ENCODE assay signal across 11 cellular contexts in the genomic region with DNA sequence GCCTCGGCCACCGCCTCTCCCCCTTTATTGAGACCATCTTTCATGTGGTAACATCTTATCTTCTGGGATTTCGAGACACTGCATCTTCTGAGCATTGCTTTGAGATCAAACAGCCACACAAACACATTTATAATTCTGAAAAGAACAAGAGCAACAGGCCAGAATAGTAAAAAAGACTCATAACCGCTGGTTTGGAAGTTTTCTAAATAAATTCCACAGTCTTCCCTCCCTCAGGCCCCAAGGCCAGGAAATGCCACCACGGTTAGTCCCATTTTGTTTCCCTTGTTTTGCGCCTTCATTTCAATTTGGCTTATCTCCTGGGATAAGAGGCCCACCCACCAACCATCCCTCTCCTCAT. TPM values are rescaled to one million over a fixed set of nuclear protein-coding genes. Genes with fewer than 3 reads are reported as not detected.
DNase-seq lines count a peak whose midpoint lies in the region; ATAC-seq and TF ChIP-seq lines count a peak whose summit lies in the region.
"Had no signal": no experiment of that assay in that cellular context is flagged by ENCODE, and none has a peak within 500 bp of the region (broad histone marks: within the 10 kb centered on the region; RNA-seq: fewer than 3 reads in every experiment).

No MANE protein-coding gene starts in this region.

- H3K36me3 Mint-ChIP-seq in T-helper 2 cell treated with Interferon-gamma antibody and Interleukin-4, amounts not matched to agents 5 μg/mL and 100 μg/mL, for 36 hours (ENCODE audit: low read depth): peaks cover 47% of the 10 kb centered on the region
- peaks cover 35% of the 10 kb centered on the region for H3K36me3 Mint-ChIP-seq in activated naive CD8-positive, alpha-beta T cell treated with anti-CD3 and anti-CD28 coated beads for 36 hours

- peak overlapping the region; percentile 97 for H3K27ac Mint-ChIP-seq in T-helper 2 cell treated with Interferon-gamma antibody and Interleukin-4, amounts not matched to agents 5 μg/mL and 100 μg/mL, for 36 hours
- H3K27ac Mint-ChIP-seq in activated naive CD8-positive, alpha-beta T cell treated with anti-CD3 and anti-CD28 coated beads for 36 hours: peak overlapping the region; percentile 93

- peaks cover 62% of the 10 kb centered on the region for H3K4me1 Mint-ChIP-seq in T-helper 2 cell treated with Interferon-gamma antibody and Interleukin-4, amounts not matched to agents 5 μg/mL and 100 μg/mL, for 36 hours (ENCODE audit: low read depth)
- peaks cover 76% of the 10 kb centered on the region for H3K4me1 Mint-ChIP-seq in activated naive CD8-positive, alpha-beta T cell treated with anti-CD3 and anti-CD28 coated beads for 36 hours

- no peaks in the 10 kb centered on the region for H3K27me3 Mint-ChIP-seq in T-helper 2 cell treated with Interferon-gamma antibody and Interleukin-4, amounts not matched to agents 5 μg/mL and 100 μg/mL, for 36 hours (ENCODE audit: low read depth)
- H3K27me3 Mint-ChIP-seq in activated naive CD8-positive, alpha-beta T cell treated with anti-CD3 and anti-CD28 coated beads for 36 hours: no peaks in the 10 kb centered on the region

- H3K9ac ChIP-seq in subcutaneous abdominal adipose tissue (ENCODE audit: low read length in 5 of 5): peak overlapping the region in 2 of 5 donors; percentile 4 to 33

- H3K27me3 ChIP-seq in left lung (no peaks in the 10 kb centered on the region), subcutaneous abdominal adipose tissue (ENCODE audit: control insufficient read depth in 5 of 5, insufficient read depth in 4 of 5, low read length in 5 of 5) (no peaks in the 10 kb centered on the region)

- no peaks in the 10 kb centered on the region for H3K9me3 ChIP-seq in left lung
- H3K9me3 ChIP-seq in subcutaneous abdominal adipose tissue (ENCODE audit: control insufficient read depth in 5 of 5, low read length in 5 of 5): peaks cover 0 to 1% (median 0%) of the 10 kb centered on the region in 5 donors

- H3K36me3 ChIP-seq in left lung (peaks cover 0 to 58% of the 10 kb centered on the region in 2 donors), subcutaneous abdominal adipose tissue (ENCODE audit: control insufficient read depth in 5 of 5, insufficient read depth in 5 of 5, low read length in 5 of 5) (peaks cover 0 to 11% (median 2%) of the 10 kb centered on the region in 5 donors)

- peak overlapping the region; percentile 78 for H3K4me3 Mint-ChIP-seq in T-helper 2 cell treated with Interferon-gamma antibody and Interleukin-4, amounts not matched to agents 5 μg/mL and 100 μg/mL, for 36 hours
- H3K4me3 Mint-ChIP-seq in activated naive CD8-positive, alpha-beta T cell treated with anti-CD3 and anti-CD28 coated beads for 36 hours: peak overlapping the region; percentile 72

- TF ChIP-seq CTCF in left lung (IDR thresholded peaks at IDR 0.05): no peak
- TF ChIP-seq CTCF in GM13977 (IDR thresholded peaks at IDR 0.05; ENCODE audit: extremely low read depth, insufficient read depth, missing control alignments): no peak

- in situ Hi-C loops in GM13977 (cut with MboI; ENCODE audit: low pct_unique_long_range_greater_than_20kb, low sequenced_read_pairs, unreplicated experiment): no loop called here

- H3K27ac ChIP-seq in left lung (peak overlapping the region; percentile 45 to 63), subcutaneous abdominal adipose tissue (ENCODE audit: low read depth, low read length) (peak overlapping the region; percentile 32)

- intact Hi-C loops in left lung (cut with DNase I): no loop called here

- H3K4me3 ChIP-seq in left lung (no peak overlapping the region), subcutaneous abdominal adipose tissue (ENCODE audit: low read depth in 1 of 5, low read length in 5 of 5) (no peak overlapping the region)

- ATAC-seq in left lung: no peak

- H3K4me1 ChIP-seq in left lung: peaks cover 0 to 79% of the 10 kb centered on the region in 2 donors
- H3K4me1 ChIP-seq in subcutaneous abdominal adipose tissue (ENCODE audit: control insufficient read depth in 5 of 5, insufficient read depth in 5 of 5, low read length in 5 of 5): peaks cover 4 to 48% (median 30%) of the 10 kb centered on the region in 5 donors

- peaks cover 7% of the 10 kb centered on the region for H3K9me3 Mint-ChIP-seq in T-helper 2 cell treated with Interferon-gamma antibody and Interleukin-4, amounts not matched to agents 5 μg/mL and 100 μg/mL, for 36 hours
- H3K9me3 Mint-ChIP-seq in activated naive CD8-positive, alpha-beta T cell treated with anti-CD3 and anti-CD28 coated beads for 36 hours: peaks cover 7% of the 10 kb centered on the region

- no peak for DNase-seq in T-helper 2 cell treated with Interferon-gamma antibody and Interleukin-4, amounts not matched to agents 5 μg/mL and 100 μg/mL, for 36 hours (ENCODE audit: low spot score)
- no peak for DNase-seq in T-helper 2 cell
- no peak for DNase-seq in activated naive CD8-positive, alpha-beta T cell treated with anti-CD3 and anti-CD28 coated beads for 36 hours
- DNase-seq in left lung: no peak
- no peak for DNase-seq in GM13977 (ENCODE audit: low spot score)
- no peak for DNase-seq in RKO (ENCODE audit: low spot score)
- DNase-seq in globus pallidus (ENCODE audit: low spot score): no peak
- DNase-seq: 8988T, glutamatergic neuron, NCI-H1436 treated with DMSO at 0.1 percent for 48 hours had no signal

RNA-seq across cellular contexts. Expression of gene LITAF, which starts 25.3 kb away (rescaled TPM):
- 100 to 1,000 TPM; 127 to 130 TPM for total RNA-seq in activated naive CD8-positive, alpha-beta T cell treated with anti-CD3 and anti-CD28 coated beads for 36 hours
- total RNA-seq in left lung: 100 to 1,000 TPM; 125 to 277 TPM
